Comparison of ENCODE assay signal across 8 cellular contexts in genomic region chr2:61016392-61017002, GRCh38. TPM values are rescaled to one million over a fixed set of nuclear protein-coding genes. Genes with fewer than 3 reads are reported as not detected.
DNase-seq lines count a peak whose midpoint lies in the region; ATAC-seq and TF ChIP-seq lines count a peak whose summit lies in the region.

No MANE protein-coding gene starts in this region.

- no peaks in the 10 kb centered on the region for H3K9me2 ChIP-seq in Loucy (replicated peaks; ENCODE audit: low read depth, low read length)

- no peak for ATAC-seq in central memory CD8-positive, alpha-beta T cell (replicated peaks; ENCODE audit: extremely low read depth, poor library complexity, severe bottlenecking)
- no peak for ATAC-seq in upper lobe of right lung

- H3K9ac ChIP-seq in Loucy (ENCODE audit: low read depth, low read length, poor library complexity, severe bottlenecking) (peak overlapping the region; percentile 82), muscle layer of colon (ENCODE audit: low read length) (peak overlapping the region; percentile 94)

- TF ChIP-seq CTCF in GM20000 (IDR thresholded peaks at IDR 0.05; ENCODE audit: extremely low read depth, missing control alignments) (no peak), Loucy (conservative IDR thresholded peaks at IDR 0.05; ENCODE audit: low read length) (no peak), upper lobe of right lung (IDR thresholded peaks at IDR 0.05) (no peak)

- intact Hi-C loops in CD4-positive, alpha-beta memory T cell (cut with micrococcal nuclease), result loop anchor here (1.0 to 10.0 kb wide), 5 partner anchors 50 to 872 kb away; partner anchors contain the start of gene CCT4
- intact Hi-C loops in upper lobe of right lung (cut with DNase I), result no loop called here

- H3K27me3 ChIP-seq in CD4-positive, alpha-beta memory T cell (ENCODE audit: insufficient read depth, low read length), result no peaks in the 10 kb centered on the region
- no peaks in the 10 kb centered on the region for H3K27me3 ChIP-seq in Loucy (ENCODE audit: insufficient read depth, low read length, poor library complexity, severe bottlenecking)
- H3K27me3 ChIP-seq in muscle layer of colon (ENCODE audit: control insufficient read depth in 1 of 2, insufficient read depth in 2 of 2, low read length in 2 of 2), result no peaks in the 10 kb centered on the region
- H3K27me3 ChIP-seq in upper lobe of right lung, result no peaks in the 10 kb centered on the region

- peaks cover 51% of the 10 kb centered on the region for H3K79me2 ChIP-seq in Loucy (ENCODE audit: insufficient read depth, low read length)

- H3K36me3 ChIP-seq in CD4-positive, alpha-beta memory T cell (ENCODE audit: insufficient read depth, low read length), result no peaks in the 10 kb centered on the region
- no peaks in the 10 kb centered on the region for H3K36me3 ChIP-seq in Loucy (ENCODE audit: insufficient read depth, low read length)
- no peaks in the 10 kb centered on the region for H3K36me3 ChIP-seq in muscle layer of colon (ENCODE audit: insufficient read depth, low read length)
- no peaks in the 10 kb centered on the region for H3K36me3 ChIP-seq in upper lobe of right lung

- no peaks in the 10 kb centered on the region for H3K9me3 ChIP-seq in CD4-positive, alpha-beta memory T cell (ENCODE audit: control insufficient read depth in 1 of 2, low read length in 2 of 2)
- H3K9me3 ChIP-seq in Loucy (ENCODE audit: insufficient read depth, low read depth, low read length) (no peaks in the 10 kb centered on the region), muscle layer of colon (ENCODE audit: low read length) (no peaks in the 10 kb centered on the region), upper lobe of right lung (no peaks in the 10 kb centered on the region)

- peak overlapping the region; percentile 98 to 100 (median 99) for H3K4me3 Mint-ChIP-seq in CD4-positive, alpha-beta memory T cell
- H3K4me3 Mint-ChIP-seq in central memory CD8-positive, alpha-beta T cell, result peak overlapping the region; percentile 98

- POLR2A ChIA-PET in CD4-positive, alpha-beta memory T cell (lab: Charles Lee; ENCODE audit: partially characterized antibody), result interaction anchor here (1.0 to 2.6 kb wide), 11 partner anchors 15 to 261 kb away, joined by 3 to 32 read pairs (median 6); partner anchors contain the start of genes PAPOLG and REL

- H3K27ac Mint-ChIP-seq in CD4-positive, alpha-beta memory T cell, result peak overlapping the region; percentile 92 to 98 (median 97)
- H3K27ac Mint-ChIP-seq in central memory CD8-positive, alpha-beta T cell (ENCODE audit: low read depth), result peak overlapping the region; percentile 96

- peak overlapping the region; percentile 80 for H3K27ac ChIP-seq in CD4-positive, alpha-beta memory T cell (ENCODE audit: low read depth, low read length)
- H3K27ac ChIP-seq in muscle layer of colon (ENCODE audit: low read depth, low read length), result peak overlapping the region; percentile 71
- H3K27ac ChIP-seq in upper lobe of right lung, result peak overlapping the region; percentile 91

- no peaks in the 10 kb centered on the region for H3F3A ChIP-seq in Loucy (ENCODE audit: low read depth)

- CTCF ChIA-PET in CD4-positive, alpha-beta memory T cell (lab: Charles Lee; ENCODE audit: partially characterized antibody), result interaction anchor here (1.0 to 1.5 kb wide), 3 partner anchors 162 to 211 kb away, joined by 3 to 5 read pairs (median 5); no protein-coding TSS in a partner anchor

- H3K9me3 Mint-ChIP-seq in CD4-positive, alpha-beta memory T cell, result no peaks in the 10 kb centered on the region
- H3K9me3 Mint-ChIP-seq in central memory CD8-positive, alpha-beta T cell, result no peaks in the 10 kb centered on the region

- H3K36me3 Mint-ChIP-seq in CD4-positive, alpha-beta memory T cell, result peaks cover 3 to 23% of the 10 kb centered on the region in 2 donors
- peaks cover 18% of the 10 kb centered on the region for H3K36me3 Mint-ChIP-seq in central memory CD8-positive, alpha-beta T cell (ENCODE audit: insufficient read depth)

- peak overlapping the region; percentile 91 to 99 for H3K4me3 ChIP-seq in CD4-positive, alpha-beta memory T cell (ENCODE audit: low read length in 2 of 2)
- H3K4me3 ChIP-seq in Loucy (ENCODE audit: low read length, poor library complexity, severe bottlenecking) (peak overlapping the region; percentile 96), muscle layer of colon (ENCODE audit: low read depth in 1 of 2, low read length in 2 of 2) (peak overlapping the region; percentile 83 to 100), upper lobe of right lung (peak overlapping the region; percentile 92)

- peak overlapping the region; percentile 99 for H3K4me2 ChIP-seq in Loucy (ENCODE audit: low read depth, low read length, poor library complexity, severe bottlenecking)

- peaks cover 25% of the 10 kb centered on the region for H3K4me1 ChIP-seq in CD4-positive, alpha-beta memory T cell (ENCODE audit: insufficient read depth, low read length)
- H3K4me1 ChIP-seq in Loucy (ENCODE audit: insufficient read depth, low read length, poor library complexity, severe bottlenecking) (peaks cover 25% of the 10 kb centered on the region), muscle layer of colon (ENCODE audit: insufficient read depth, low read length) (no peaks in the 10 kb centered on the region), upper lobe of right lung (peaks cover 26% of the 10 kb centered on the region)

- H3K4me1 Mint-ChIP-seq in CD4-positive, alpha-beta memory T cell, result peaks cover 13 to 47% (median 32%) of the 10 kb centered on the region in 4 donors
- peaks cover 30% of the 10 kb centered on the region for H3K4me1 Mint-ChIP-seq in central memory CD8-positive, alpha-beta T cell

- H4K20me1 ChIP-seq in Loucy (ENCODE audit: insufficient read depth, low read length, poor library complexity, severe bottlenecking), result peaks cover 26% of the 10 kb centered on the region

- DNase-seq in CD4-positive, alpha-beta memory T cell, result no peak
- DNase-seq in GM20000 (ENCODE audit: low spot score) (peak; percentile 18), upper lobe of right lung (no peak), NCI-H1694 (lab: John Stamatoyannopoulos, UW) (no peak), middle frontal gyrus (ENCODE audit: extremely low spot score, low spot score) (no peak)
- DNase-seq in central memory CD8-positive, alpha-beta T cell (ENCODE audit: low spot score in 2 of 2), result no peak

- H3K27me3 Mint-ChIP-seq in CD4-positive, alpha-beta memory T cell, result no peaks in the 10 kb centered on the region
- H3K27me3 Mint-ChIP-seq in central memory CD8-positive, alpha-beta T cell, result no peaks in the 10 kb centered on the region

- peak overlapping the region; percentile 98 for H2AFZ ChIP-seq in Loucy (ENCODE audit: low read length)

RNA-seq across cellular contexts. Expression of gene PEX13, which starts 1.0 kb away (rescaled TPM):
- 10 to 100 TPM; 25.8 to 26.6 TPM for total RNA-seq in CD4-positive, alpha-beta memory T cell
- 10 to 100 TPM; 10.7 to 16.1 TPM for polyA plus RNA-seq in CD4-positive, alpha-beta memory T cell
- 26.9 TPM for total RNA-seq in upper lobe of right lung

RNA-seq across cellular contexts. Expression of gene PUS10, which starts 1.6 kb away (rescaled TPM):
- 1 to 10 TPM; 7.0 to 8.0 TPM for total RNA-seq in CD4-positive, alpha-beta memory T cell
- 1 to 10 TPM; 3.4 to 4.1 TPM for polyA plus RNA-seq in CD4-positive, alpha-beta memory T cell
- 8.9 TPM for total RNA-seq in upper lobe of right lung

RNA-seq across cellular contexts. Expression of gene SANBR, which starts 49.2 kb away (rescaled TPM):
- 1 to 10 TPM; 5.4 to 6.0 TPM for total RNA-seq in CD4-positive, alpha-beta memory T cell
- polyA plus RNA-seq in CD4-positive, alpha-beta memory T cell, result 1 to 10 TPM; 1.0 to 2.4 TPM
- total RNA-seq in upper lobe of right lung, result 11.1 TPM
